ENCODE assay signal across 23 cellular contexts in the genomic region with DNA sequence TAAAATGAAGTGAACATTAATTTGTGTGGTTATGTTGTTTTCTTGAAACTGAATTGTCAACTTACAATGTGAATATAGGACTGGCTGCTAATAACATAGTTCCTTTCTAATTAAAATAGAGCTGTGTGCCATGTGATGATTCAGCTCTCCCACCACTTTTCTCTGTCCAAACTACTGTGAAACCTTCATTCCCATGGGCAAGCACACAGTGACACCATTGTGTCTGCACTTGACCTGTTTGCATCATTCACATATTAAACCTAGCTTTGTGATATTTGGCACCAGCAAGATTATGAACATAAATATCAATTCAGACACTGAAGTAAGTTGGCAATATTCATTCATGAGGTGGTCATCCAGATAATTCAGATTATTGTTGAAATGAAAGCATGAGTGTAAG.
"Had no signal": no experiment of that assay in that cellular context is flagged by ENCODE, and none has a peak within 500 bp of the region (broad histone marks: within the 10 kb centered on the region; RNA-seq: fewer than 3 reads in every experiment).

No MANE protein-coding gene starts in this region.

- H3K36me3 ChIP-seq: heart left ventricle, neural progenitor cell, ovary, right atrium auricular region, sigmoid colon, tibial artery, upper lobe of left lung, vagina had no signal

- H3K27me3 ChIP-seq: heart left ventricle, neural progenitor cell, ovary, right atrium auricular region, sigmoid colon, tibial artery, upper lobe of left lung, vagina had no signal

- H3K27ac ChIP-seq: coronary artery, heart left ventricle, neural progenitor cell, ovary, right atrium auricular region, sigmoid colon, tibial artery, upper lobe of left lung, vagina had no signal

- H3K4me2 ChIP-seq: neural progenitor cell had no signal

- DNase-seq: effector CD4-positive, alpha-beta T cell; endodermal cell; erythroblast; heart left ventricle; hippocampal formation; left colon; left ventricle myocardium superior; mucosa of descending colon; nucleus accumbens; ovary; sigmoid colon; stimulated activated CD4-positive, alpha-beta T cell treated with anti-CD3 and anti-CD28 coated beads, Interleukin-12 subunit alpha, Interleukin-12 subunit beta, amount 100 ng/mL, for 4 hours; tibial artery; upper lobe of left lung had no signal

- H3K4me3 ChIP-seq: coronary artery, heart left ventricle, lung, mucosa of descending colon, neural progenitor cell, ovary, right atrium auricular region, sigmoid colon, skin epidermis, tibial artery, upper lobe of left lung, vagina had no signal

- ATAC-seq: heart left ventricle; left colon; left ventricle myocardium superior; mucosa of descending colon; natural killer cell treated with Interleukin-12 subunit alpha and Interleukin-12 subunit beta and Interleukin-15 and Interleukin-18, amount 100 ng/mL, for 72 hours had no signal

- H3K9me3 ChIP-seq: heart left ventricle, mucosa of descending colon, ovary, right atrium auricular region, sigmoid colon, tibial artery, upper lobe of left lung, vagina had no signal

- FAIRE-seq: endothelial cell of umbilical vein, frontal cortex had no signal

- H3K4me1 ChIP-seq: upper lobe of left lung had no signal

- H3K9ac ChIP-seq: neural progenitor cell had no signal
